In the genomic region with DNA sequence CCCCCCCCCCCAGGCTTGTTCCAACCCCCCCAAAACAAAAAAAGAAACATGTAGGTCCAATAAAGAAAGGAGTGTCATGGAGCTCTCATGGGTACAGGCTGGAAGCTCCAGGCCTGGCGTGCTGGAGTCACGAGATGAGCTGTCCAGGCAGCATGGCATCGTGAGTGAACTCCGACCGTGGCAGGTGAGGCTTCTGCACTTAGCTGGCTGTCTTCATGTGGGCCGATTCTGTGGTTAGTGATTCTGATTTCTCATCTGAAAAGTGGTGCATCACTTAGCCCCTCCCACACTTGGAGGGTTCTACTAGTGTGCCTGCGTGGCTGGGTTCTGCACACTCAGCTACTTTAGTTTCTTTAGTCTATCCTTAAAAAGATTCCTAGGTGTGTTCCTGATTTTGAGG, we compare ENCODE assay signal across 9 cellular contexts.
DNase-seq lines count a peak whose midpoint lies in the region; ATAC-seq, FAIRE-seq and TF ChIP-seq lines count a peak whose summit lies in the region.
"Had no signal": no experiment of that assay in that cellular context is flagged by ENCODE, and none has a peak within 500 bp of the region (broad histone marks: within the 10 kb centered on the region; RNA-seq: fewer than 3 reads in every experiment).

No MANE protein-coding gene starts in this region.

- in situ Hi-C loops in transverse colon (cut with MboI; ENCODE audit: low pct_ligation_motif_present in 1 of 4, low pct_unique_long_range_greater_than_20kb in 1 of 4, low sequenced_read_pairs in 3 of 4), result no loop called here

- WGBS in small intestine, 3 donors, result 13 to 57% (median 23%) methylated on average over 7 of the region's 7 CpGs
- 77 to 87% methylated on average over 3 to 7 of the region's 7 CpGs for WGBS in transverse colon (ENCODE audit: low coverage in 1 of 2), 2 donors

- no peak for TF ChIP-seq CTCF in uterus (IDR thresholded peaks at IDR 0.05)
- TF ChIP-seq CTCF in transverse colon (IDR thresholded peaks at IDR 0.05), result no peak

- H3K27ac Mint-ChIP-seq in activated CD8-positive, alpha-beta memory T cell treated with anti-CD3 and anti-CD28 coated beads, Interleukin-2, amount 10 ng/mL, durations not matched to agents 7 days and 5 days, result no peak overlapping the region

- peaks cover 17% of the 10 kb centered on the region for H3K36me3 Mint-ChIP-seq in activated CD8-positive, alpha-beta memory T cell treated with anti-CD3 and anti-CD28 coated beads, Interleukin-2, amount 10 ng/mL, durations not matched to agents 7 days and 5 days

- H3K36me3 ChIP-seq in small intestine (ENCODE audit: control insufficient read depth in 2 of 2, insufficient read depth in 2 of 2, low read length in 2 of 2) (no peaks in the 10 kb centered on the region), uterus (no peaks in the 10 kb centered on the region), transverse colon (no peaks in the 10 kb centered on the region)

- H3K27ac ChIP-seq in small intestine (ENCODE audit: low read depth in 1 of 2, low read length in 1 of 2), result peak overlapping the region in 1 of 2 donors; percentile 17
- H3K27ac ChIP-seq in uterus, result no peak overlapping the region
- H3K27ac ChIP-seq in transverse colon, result no peak overlapping the region
- H3K27ac ChIP-seq: skin epidermis had no signal

- no peaks in the 10 kb centered on the region for H3K27me3 Mint-ChIP-seq in activated CD8-positive, alpha-beta memory T cell treated with anti-CD3 and anti-CD28 coated beads, Interleukin-2, amount 10 ng/mL, durations not matched to agents 7 days and 5 days

- CTCF ChIA-PET in activated CD8-positive, alpha-beta memory T cell treated with anti-CD3 and anti-CD28 coated beads, Interleukin-2, amount 10 ng/mL, durations not matched to agents 7 days and 5 days (lab: Charles Lee), result interaction anchor here (1.1 to 3.2 kb wide), 6 partner anchors 8 to 284 kb away, joined by 3 to 17 read pairs (median 4); partner anchors contain the start of gene MGAT5

- intact Hi-C loops in uterus (cut with DNase I; ENCODE audit: low total_unique reads), result no loop called here
- intact Hi-C loops in transverse colon (cut with DNase I; ENCODE audit: low total_unique reads), result loop anchor here (10.0 kb wide), 1 partner anchor 277 kb away; no protein-coding TSS in a partner anchor

- TF ChIP-seq EP300 in transverse colon (IDR thresholded peaks at IDR 0.05; ENCODE audit: low read depth), result no peak

- H3K27me3 ChIP-seq in small intestine (ENCODE audit: control insufficient read depth in 2 of 2, insufficient read depth in 2 of 2, low read length in 2 of 2), result no peaks in the 10 kb centered on the region
- H3K27me3 ChIP-seq in uterus, result no peaks in the 10 kb centered on the region
- no peaks in the 10 kb centered on the region for H3K27me3 ChIP-seq in transverse colon

- H3K4me1 ChIP-seq in small intestine (ENCODE audit: control insufficient read depth in 2 of 2, insufficient read depth in 1 of 2, low read depth in 1 of 2, low read length in 1 of 2) (peaks cover 23 to 41% of the 10 kb centered on the region in 2 donors), uterus (no peaks in the 10 kb centered on the region), transverse colon (peaks cover 11 to 79% (median 55%) of the 10 kb centered on the region in 4 donors)

- no peak overlapping the region for H3K4me3 Mint-ChIP-seq in activated CD8-positive, alpha-beta memory T cell treated with anti-CD3 and anti-CD28 coated beads, Interleukin-2, amount 10 ng/mL, durations not matched to agents 7 days and 5 days

- DNase-seq in activated CD8-positive, alpha-beta memory T cell treated with anti-CD3 and anti-CD28 coated beads, Interleukin-2, amount 10 ng/mL, durations not matched to agents 7 days and 5 days, result peak; percentile 71
- DNase-seq in small intestine, result peak; percentile 74
- no peak for DNase-seq in UCSD-AML1 (lab: John Stamatoyannopoulos, UW; ENCODE audit: unreplicated experiment)
- DNase-seq in uterus, result no peak
- DNase-seq in transverse colon, result no peak

- no peak overlapping the region for H3K4me3 ChIP-seq in small intestine (ENCODE audit: low read depth in 1 of 2, low read length in 2 of 2)
- no peak overlapping the region for H3K4me3 ChIP-seq in uterus
- no peak overlapping the region for H3K4me3 ChIP-seq in transverse colon
- H3K4me3 ChIP-seq: skin epidermis had no signal

- H3K9me3 ChIP-seq in small intestine (ENCODE audit: control insufficient read depth, low read depth), result no peaks in the 10 kb centered on the region
- no peaks in the 10 kb centered on the region for H3K9me3 ChIP-seq in uterus
- H3K9me3 ChIP-seq in transverse colon, result no peaks in the 10 kb centered on the region

- FAIRE-seq in small intestine (lab: Jason Lieb, UNC), result no peak

- no peaks in the 10 kb centered on the region for H3K9me3 Mint-ChIP-seq in activated CD8-positive, alpha-beta memory T cell treated with anti-CD3 and anti-CD28 coated beads, Interleukin-2, amount 10 ng/mL, durations not matched to agents 7 days and 5 days (ENCODE audit: low read depth)

- H3K4me1 Mint-ChIP-seq in activated CD8-positive, alpha-beta memory T cell treated with anti-CD3 and anti-CD28 coated beads, Interleukin-2, amount 10 ng/mL, durations not matched to agents 7 days and 5 days, result peaks cover 52% of the 10 kb centered on the region

- TF ChIP-seq POLR2A in uterus (IDR thresholded peaks at IDR 0.05) (no peak), transverse colon (IDR thresholded peaks at IDR 0.05) (no peak)

- ATAC-seq in GM18502 (IDR thresholded peaks at IDR 0.05; ENCODE audit: poor library complexity, unreplicated experiment) (peak; percentile 61), HG02973 (IDR thresholded peaks at IDR 0.05; ENCODE audit: unreplicated experiment) (peak; percentile 51), HG03045 (IDR thresholded peaks at IDR 0.05; ENCODE audit: unreplicated experiment) (no peak)
- peak; percentile 86 for ATAC-seq in activated CD8-positive, alpha-beta memory T cell treated with anti-CD3 and anti-CD28 coated beads, Interleukin-2, amount 10 ng/mL, durations not matched to agents 7 days and 5 days

Comparison
In these comparisons a context has a peak if more than half of its experiments do, and no peak if none do; other contexts are left out.
1. DNase-seq: peak in activated CD8-positive, alpha-beta memory T cell treated with anti-CD3 and anti-CD28 coated beads, Interleukin-2, amount 10 ng/mL, durations not matched to agents 7 days and 5 days (single experiment) and small intestine (single experiment); none in UCSD-AML1 (single experiment), uterus (0 of 2) and transverse colon (single experiment).